Comparison of ENCODE assay signal across 1 cellular context in the genomic region with DNA sequence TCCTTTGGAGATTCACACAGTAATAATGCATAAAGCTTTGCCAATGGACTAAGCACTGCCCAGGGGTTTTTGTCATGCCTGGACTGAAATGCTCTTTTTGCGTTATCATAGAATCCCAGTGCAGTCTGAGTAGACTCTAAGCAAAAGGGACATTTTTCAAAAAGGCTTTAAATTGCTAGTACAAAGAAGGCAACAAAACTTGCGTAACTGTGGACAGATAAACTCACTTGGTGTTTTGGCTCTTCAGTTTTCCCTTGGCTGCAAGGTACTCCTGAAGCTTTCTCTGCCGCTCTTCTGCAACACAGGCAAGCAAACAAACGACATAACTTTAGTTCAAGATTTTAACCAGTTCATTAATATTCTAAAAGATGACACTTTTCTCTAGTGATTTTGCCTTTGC.
TF ChIP-seq lines count a peak whose summit lies in the region.

No MANE protein-coding gene starts in this region.

TF ChIP-seq in IMR-90, 13 proteins besides CTCF, POLR2A, EP300 and RAD21:
- TF ChIP-seq BHLHE40 (IDR thresholded peaks at IDR 0.05; ENCODE audit: low read depth, low read length), result no peak
- TF ChIP-seq MXI1 (IDR thresholded peaks at IDR 0.05; ENCODE audit: borderline replicate concordance, low read depth, low read length), result no peak
- TF ChIP-seq CEBPB (IDR thresholded peaks at IDR 0.05; ENCODE audit: low read depth, low read length), result peak; percentile 48; the same call in 1 of the 2 replicates
